In genomic region chr12:113858828-113859386, GRCh38 we compare ENCODE assay signal across 14 cellular contexts.
"Had no signal": no experiment of that assay in that cellular context is flagged by ENCODE, and none has a peak within 500 bp of the region (broad histone marks: within the 10 kb centered on the region; RNA-seq: fewer than 3 reads in every experiment).

No MANE protein-coding gene starts in this region.

- H3K27me3 ChIP-seq: heart right ventricle, left lung, upper lobe of left lung had no signal

- H3K36me3 Mint-ChIP-seq: natural killer cell treated with Interleukin-12 subunit alpha and Interleukin-12 subunit beta and Interleukin-15 and Interleukin-18, amount 100 ng/mL, for 72 hours had no signal

- H3K4me3 ChIP-seq: heart right ventricle, left lung, upper lobe of left lung had no signal

- ATAC-seq: activated T-cell treated with anti-CD3 and anti-CD28 coated beads, Interleukin-2, amount 50 U/mL, for 4 hours; heart right ventricle; left lung; natural killer cell treated with Interleukin-12 subunit alpha and Interleukin-12 subunit beta and Interleukin-15 and Interleukin-18, amount 100 ng/mL, for 72 hours had no signal

- H3K4me3 Mint-ChIP-seq: activated naive CD8-positive, alpha-beta T cell; activated T-cell treated with anti-CD3 and anti-CD28 coated beads, Interleukin-2, amount 50 U/mL, for 4 hours; memory B cell; natural killer cell treated with Interleukin-12 subunit alpha and Interleukin-12 subunit beta and Interleukin-15 and Interleukin-18, amount 100 ng/mL, for 72 hours; stimulated activated naive CD8-positive, alpha-beta T cell treated with anti-CD3 and anti-CD28 coated beads, Interleukin-15, Interleukin-2, amounts not matched to agents 100 ng/mL and 50 ng/mL, for 24 hours had no signal

- H3K9me3 ChIP-seq: heart right ventricle, left lung, upper lobe of left lung had no signal

- DNase-seq: activated CD4-positive, alpha-beta T cell treated with anti-CD3 and anti-CD28 coated beads, Interleukin-2, amount 50 U/mL, for 48 hours; activated CD4-positive, CD25-positive, alpha-beta regulatory T cell treated with anti-CD3 and anti-CD28 coated beads, Interleukin-2, amount 50 U/mL, for 72 hours; activated effector memory CD4-positive, alpha-beta T cell treated with anti-CD3 and anti-CD28 coated beads, Interleukin-2, amount 50 U/mL, for 16 hours; activated T-cell treated with anti-CD3 and anti-CD28 coated beads, Interleukin-2, amount 50 U/mL, for 4 hours; amygdala; heart right ventricle; left lung; stimulated activated CD4-positive, alpha-beta T cell treated with anti-CD3 and anti-CD28 coated beads, Interleukin-4, amount 100 ng/mL, for 1 hour; stimulated activated CD8-positive, alpha-beta memory T cell treated with anti-CD3 and anti-CD28 coated beads, Interleukin-4, amount 100 ng/mL, for 48 hours; upper lobe of left lung had no signal

- H3K4me1 ChIP-seq: upper lobe of left lung had no signal

- H3K27ac Mint-ChIP-seq: activated naive CD8-positive, alpha-beta T cell; memory B cell; natural killer cell treated with Interleukin-12 subunit alpha and Interleukin-12 subunit beta and Interleukin-15 and Interleukin-18, amount 100 ng/mL, for 72 hours; stimulated activated naive CD8-positive, alpha-beta T cell treated with anti-CD3 and anti-CD28 coated beads, Interleukin-15, Interleukin-2, amounts not matched to agents 100 ng/mL and 50 ng/mL, for 24 hours had no signal

- H3K9me3 Mint-ChIP-seq: activated T-cell treated with anti-CD3 and anti-CD28 coated beads, Interleukin-2, amount 50 U/mL, for 4 hours; memory B cell; natural killer cell treated with Interleukin-12 subunit alpha and Interleukin-12 subunit beta and Interleukin-15 and Interleukin-18, amount 100 ng/mL, for 72 hours; stimulated activated naive CD8-positive, alpha-beta T cell treated with anti-CD3 and anti-CD28 coated beads, Interleukin-15, Interleukin-2, amounts not matched to agents 100 ng/mL and 50 ng/mL, for 24 hours had no signal
